Comparison of ENCODE assay signal across 1 cellular context in the genomic region with DNA sequence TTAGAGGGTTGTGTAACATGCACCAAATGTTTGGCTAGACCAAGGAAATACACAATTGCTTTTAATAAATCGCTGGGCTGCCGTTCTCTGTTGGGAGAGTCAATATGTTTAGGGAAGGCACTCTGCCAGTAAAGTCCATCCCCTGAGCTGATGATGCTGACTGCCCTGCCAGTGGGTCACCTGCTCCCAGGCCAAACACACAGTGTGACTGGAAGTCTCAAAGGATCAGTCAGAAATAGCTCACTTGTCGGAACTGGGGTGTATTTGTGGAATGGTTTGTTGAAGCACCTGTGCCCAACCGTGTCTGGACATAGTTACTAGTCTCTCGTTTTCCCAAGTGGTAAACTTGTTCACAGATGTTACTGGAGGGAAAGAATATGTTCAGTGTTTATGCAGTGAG.
TF ChIP-seq lines count a peak whose summit lies in the region.

No MANE protein-coding gene starts in this region.

TF ChIP-seq in IMR-90, 13 proteins besides CTCF, POLR2A, EP300 and RAD21 (continued from another document):
- TF ChIP-seq, protein P1, sequence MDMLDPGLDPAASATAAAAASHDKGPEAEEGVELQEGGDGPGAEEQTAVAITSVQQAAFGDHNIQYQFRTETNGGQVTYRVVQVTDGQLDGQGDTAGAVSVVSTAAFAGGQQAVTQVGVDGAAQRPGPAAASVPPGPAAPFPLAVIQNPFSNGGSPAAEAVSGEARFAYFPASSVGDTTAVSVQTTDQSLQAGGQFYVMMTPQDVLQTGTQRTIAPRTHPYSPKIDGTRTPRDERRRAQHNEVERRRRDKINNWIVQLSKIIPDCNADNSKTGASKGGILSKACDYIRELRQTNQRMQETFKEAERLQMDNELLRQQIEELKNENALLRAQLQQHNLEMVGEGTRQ (IDR thresholded peaks at IDR 0.05; ENCODE audit: low read depth, low read length) = no peak
- TF ChIP-seq MXI1 (IDR thresholded peaks at IDR 0.05; ENCODE audit: borderline replicate concordance, low read depth, low read length) (no peak), CHD1 (IDR thresholded peaks at IDR 0.05; ENCODE audit: low read depth, low read length) (no peak), FOS (IDR thresholded peaks at IDR 0.05; ENCODE audit: low read depth, low read length) (no peak), MAFK (IDR thresholded peaks at IDR 0.05; ENCODE audit: low read depth, low read length) (no peak), CEBPB (IDR thresholded peaks at IDR 0.05; ENCODE audit: low read depth, low read length) (no peak), BHLHE40 (IDR thresholded peaks at IDR 0.05; ENCODE audit: low read depth, low read length) (no peak), NFE2L2 (IDR thresholded peaks at IDR 0.05; ENCODE audit: low read depth, low read length) (no peak), RFX5 (IDR thresholded peaks at IDR 0.05; ENCODE audit: low read depth, low read length) (no peak), MAZ (IDR thresholded peaks at IDR 0.05; ENCODE audit: borderline replicate concordance, low read depth, low read length) (no peak)
- TF ChIP-seq, protein P2, sequence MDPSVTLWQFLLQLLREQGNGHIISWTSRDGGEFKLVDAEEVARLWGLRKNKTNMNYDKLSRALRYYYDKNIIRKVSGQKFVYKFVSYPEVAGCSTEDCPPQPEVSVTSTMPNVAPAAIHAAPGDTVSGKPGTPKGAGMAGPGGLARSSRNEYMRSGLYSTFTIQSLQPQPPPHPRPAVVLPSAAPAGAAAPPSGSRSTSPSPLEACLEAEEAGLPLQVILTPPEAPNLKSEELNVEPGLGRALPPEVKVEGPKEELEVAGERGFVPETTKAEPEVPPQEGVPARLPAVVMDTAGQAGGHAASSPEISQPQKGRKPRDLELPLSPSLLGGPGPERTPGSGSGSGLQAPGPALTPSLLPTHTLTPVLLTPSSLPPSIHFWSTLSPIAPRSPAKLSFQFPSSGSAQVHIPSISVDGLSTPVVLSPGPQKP (IDR thresholded peaks at IDR 0.05; ENCODE audit: borderline replicate concordance, low read depth, low read length) = no peak
TF ChIP-seq in IMR-90: peak in this region for 0.
